ENCODE assay signal across 2 cellular contexts in genomic region chr4:77012726-77013125, GRCh38.
TF ChIP-seq lines count a peak whose summit lies in the region.

No MANE protein-coding gene starts in this region.

TF ChIP-seq in H1, 55 proteins besides CTCF, POLR2A, EP300 and RAD21 (continued from another document):
- TF ChIP-seq RXRA (IDR thresholded peaks at IDR 0.05; ENCODE audit: insufficient read depth, low read depth, low read length) (no peak), SP1 (IDR thresholded peaks at IDR 0.05; ENCODE audit: low read depth, low read length) (no peak), BCL11A (IDR thresholded peaks at IDR 0.05; ENCODE audit: low read depth in 2 of 2, low read length in 2 of 2) (no peak), E2F6 (IDR thresholded peaks at IDR 0.05) (no peak), SIN3A (conservative IDR thresholded peaks at IDR 0.05 in 1 of 2, IDR thresholded peaks at IDR 0.05 in 1 of 2; ENCODE audit: low read depth in 1 of 2, low read length in 2 of 2) (no peak)

TF ChIP-seq in GM12891, 5 proteins besides CTCF, POLR2A, EP300 and RAD21 (continued from another document):
- TF ChIP-seq PAX5 (IDR thresholded peaks at IDR 0.05; ENCODE audit: insufficient read depth, low read length, severe bottlenecking): no peak
- TF ChIP-seq TAF1 (IDR thresholded peaks at IDR 0.05; ENCODE audit: low read depth, low read length): no peak
